ENCODE assay signal across 23 cellular contexts in the genomic region with DNA sequence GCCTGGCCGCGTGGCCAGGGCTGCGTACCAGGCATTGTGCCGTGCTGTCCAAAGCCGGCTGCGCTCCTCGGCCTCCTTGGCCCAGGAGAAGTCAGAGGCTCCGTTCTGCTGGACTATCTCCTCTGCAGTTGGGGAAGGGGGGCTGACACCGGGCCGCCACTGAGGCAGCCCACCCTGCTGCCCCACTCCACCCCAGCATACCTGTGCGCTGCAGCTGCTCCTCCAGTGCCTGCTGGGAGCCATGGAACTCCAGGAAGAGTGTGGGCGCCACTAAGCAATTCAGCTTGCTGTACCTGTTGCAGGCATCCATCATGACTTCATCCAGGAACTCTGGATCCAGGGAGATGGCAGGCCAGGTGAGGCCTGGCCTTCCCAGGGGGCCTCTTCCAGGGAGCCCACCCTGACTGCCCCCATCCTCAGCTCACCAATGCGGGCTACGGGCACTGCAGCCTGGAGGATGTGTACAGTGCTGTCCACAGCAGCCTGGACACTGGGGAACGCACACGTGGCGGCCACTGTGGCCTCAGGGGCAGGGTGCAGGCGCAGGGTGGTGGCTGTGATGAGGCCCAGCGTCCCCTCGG. TPM values are rescaled to one million over a fixed set of nuclear protein-coding genes. Genes with fewer than 3 reads are reported as not detected.
"Had no signal": no experiment of that assay in that cellular context is flagged by ENCODE, and none has a peak within 500 bp of the region (broad histone marks: within the 10 kb centered on the region; RNA-seq: fewer than 3 reads in every experiment).

No MANE protein-coding gene starts in this region.

- H3K36me3 Mint-ChIP-seq: type B pancreatic cell, WTC11 had no signal

- H3K27ac ChIP-seq: brain microvascular endothelial cell, foreskin keratinocyte, suprapubic skin had no signal

- ATAC-seq: activated CD4-positive, alpha-beta T cell treated with anti-CD3 and anti-CD28 coated beads for 36 hours; activated naive CD8-positive, alpha-beta T cell treated with anti-CD3 and anti-CD28 coated beads, Interleukin-2, amount 50 U/mL, for 24 hours; foreskin keratinocyte; left lobe of liver; psoas muscle; right cardiac atrium; stimulated activated naive CD8-positive, alpha-beta T cell treated with anti-CD3 and anti-CD28 coated beads, Interleukin-15, amount 100 ng/mL, for 72 hours had no signal

- H3K4me3 Mint-ChIP-seq: activated CD4-positive, alpha-beta memory T cell treated with anti-CD3 and anti-CD28 coated beads for 36 hours; activated CD4-positive, alpha-beta T cell treated with anti-CD3 and anti-CD28 coated beads for 36 hours; activated naive CD4-positive, alpha-beta T cell treated with anti-CD3 and anti-CD28 coated beads for 36 hours; activated naive CD8-positive, alpha-beta T cell treated with anti-CD3 and anti-CD28 coated beads, Interleukin-2, amount 50 U/mL, for 24 hours; activated T-cell treated with anti-CD3 and anti-CD28 coated beads, Interleukin-2, amount 50 U/mL, for 24 hours; stimulated activated naive CD8-positive, alpha-beta T cell treated with anti-CD3 and anti-CD28 coated beads, Interleukin-15, amount 100 ng/mL, for 72 hours; T-helper 2 cell treated with Interferon-gamma antibody and Interleukin-4, amounts not matched to agents 5 μg/mL and 100 μg/mL, for 36 hours; type B pancreatic cell; WTC11 had no signal

- H3K27ac Mint-ChIP-seq: activated CD4-positive, alpha-beta memory T cell treated with anti-CD3 and anti-CD28 coated beads for 36 hours; activated naive CD4-positive, alpha-beta T cell treated with anti-CD3 and anti-CD28 coated beads for 36 hours; activated naive CD8-positive, alpha-beta T cell treated with anti-CD3 and anti-CD28 coated beads, Interleukin-2, amount 50 U/mL, for 24 hours; activated T-cell treated with anti-CD3 and anti-CD28 coated beads, Interleukin-2, amount 50 U/mL, for 24 hours; stimulated activated naive CD8-positive, alpha-beta T cell treated with anti-CD3 and anti-CD28 coated beads, Interleukin-15, amount 100 ng/mL, for 72 hours; T-helper 2 cell treated with Interferon-gamma antibody and Interleukin-4, amounts not matched to agents 5 μg/mL and 100 μg/mL, for 36 hours; type B pancreatic cell had no signal

- H3K27me3 ChIP-seq: brain microvascular endothelial cell, dorsolateral prefrontal cortex, foreskin keratinocyte, suprapubic skin had no signal

- H3K9me3 Mint-ChIP-seq: activated CD4-positive, alpha-beta memory T cell treated with anti-CD3 and anti-CD28 coated beads for 36 hours; activated naive CD4-positive, alpha-beta T cell treated with anti-CD3 and anti-CD28 coated beads for 36 hours; activated naive CD8-positive, alpha-beta T cell treated with anti-CD3 and anti-CD28 coated beads, Interleukin-2, amount 50 U/mL, for 24 hours; activated T-cell treated with anti-CD3 and anti-CD28 coated beads, Interleukin-2, amount 50 U/mL, for 24 hours; stimulated activated naive CD8-positive, alpha-beta T cell treated with anti-CD3 and anti-CD28 coated beads, Interleukin-15, amount 100 ng/mL, for 72 hours; T-helper 2 cell treated with Interferon-gamma antibody and Interleukin-4, amounts not matched to agents 5 μg/mL and 100 μg/mL, for 36 hours; type B pancreatic cell; WTC11 had no signal

- H3K36me3 ChIP-seq: brain microvascular endothelial cell, suprapubic skin had no signal

- H3K27me3 Mint-ChIP-seq: type B pancreatic cell had no signal

- DNase-seq: activated CD4-positive, alpha-beta memory T cell treated with anti-CD3 and anti-CD28 coated beads for 36 hours; activated CD4-positive, alpha-beta T cell treated with anti-CD3 and anti-CD28 coated beads for 36 hours; activated naive CD4-positive, alpha-beta T cell treated with anti-CD3 and anti-CD28 coated beads for 36 hours; activated naive CD8-positive, alpha-beta T cell treated with anti-CD3 and anti-CD28 coated beads, Interleukin-2, amount 50 U/mL, for 24 hours; activated T-cell treated with anti-CD3 and anti-CD28 coated beads, Interleukin-2, amount 50 U/mL, for 24 hours; brain microvascular endothelial cell; central memory CD4-positive, alpha-beta T cell; dorsolateral prefrontal cortex; foreskin keratinocyte; glutamatergic neuron; hippocampal formation; mammary epithelial cell; psoas muscle; stimulated activated CD4-positive, alpha-beta T cell treated with anti-CD3 and anti-CD28 coated beads, Interleukin-4, amount 100 ng/mL, for 1 hour; stimulated activated naive CD8-positive, alpha-beta T cell treated with anti-CD3 and anti-CD28 coated beads, Interleukin-15, amount 100 ng/mL, for 72 hours had no signal

- H3K4me3 ChIP-seq: dorsolateral prefrontal cortex, psoas muscle, skin epidermis, suprapubic skin had no signal

- H3K9me3 ChIP-seq: psoas muscle, suprapubic skin had no signal

RNA-seq across cellular contexts. Expression of a gene that starts 2.9 kb away (rescaled TPM):
- polyA plus RNA-seq: neural cell had no signal
